Comparison of ENCODE assay signal across 8 cellular contexts in the genomic region with DNA sequence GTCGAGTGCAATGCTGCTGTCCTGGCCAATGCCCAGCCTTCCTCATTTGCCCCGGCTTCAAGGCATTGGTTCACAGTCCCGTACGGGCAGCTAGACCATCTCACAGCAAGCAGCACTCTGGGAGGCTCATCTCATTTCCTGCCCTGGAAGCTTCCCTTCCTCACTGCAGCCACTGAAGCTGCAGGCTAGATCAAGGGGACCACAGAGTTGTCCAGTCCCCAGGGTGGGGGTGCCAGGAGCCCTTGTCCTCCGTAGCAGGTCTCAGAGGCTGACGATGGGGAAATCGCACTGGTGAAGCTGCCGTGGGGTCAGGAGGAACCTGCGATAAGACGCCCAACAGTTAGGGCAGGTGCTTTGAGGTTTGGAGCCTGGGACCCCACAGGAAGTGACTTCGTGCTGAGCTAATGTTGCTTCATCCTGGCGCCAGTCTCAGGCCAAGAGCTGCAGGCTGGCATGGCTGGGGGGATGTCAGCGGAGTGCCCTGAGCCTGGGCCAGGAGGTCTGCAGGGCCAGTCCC. TPM values are rescaled to one million over a fixed set of nuclear protein-coding genes. Genes with fewer than 3 reads are reported as not detected.
DNase-seq lines count a peak whose midpoint lies in the region; ATAC-seq and TF ChIP-seq lines count a peak whose summit lies in the region.

TSS of gene SPNS3 (plus strand) at position 426 of the 517 bp plus-strand sequence. CDS start at position 454, 28 bp downstream.

- no peak within 1 kb of the TSS for H3K27ac Mint-ChIP-seq in osteocyte (ENCODE audit: unreplicated experiment)

- WGBS in psoas muscle, 3 donors: 45 to 48% (median 47%) methylated on average over 13 of the region's 13 CpGs

- intact Hi-C loops in psoas muscle (cut with DNase I): no loop called here

- H3K27me3 ChIP-seq in psoas muscle (ENCODE audit: insufficient read depth in 3 of 3, low read length in 2 of 3): no peaks in the 10 kb centered on the region

- no peak within 1 kb of the TSS for H3K4me3 Mint-ChIP-seq in osteocyte (ENCODE audit: unreplicated experiment)

- H3K36me3 Mint-ChIP-seq in osteocyte (ENCODE audit: unreplicated experiment): no peaks in the 10 kb centered on the region

- ATAC-seq in GM21381 (IDR thresholded peaks at IDR 0.05; ENCODE audit: unreplicated experiment) (no peak), HG03039 (IDR thresholded peaks at IDR 0.05; ENCODE audit: unreplicated experiment) (no peak), psoas muscle (no peak)

- no peaks in the 10 kb centered on the region for H3K4me1 Mint-ChIP-seq in osteocyte (ENCODE audit: unreplicated experiment)

- no peaks in the 10 kb centered on the region for H3K9me3 ChIP-seq in psoas muscle

- TF ChIP-seq CTCF in osteocyte (IDR thresholded peaks at IDR 0.05) (no peak), psoas muscle (IDR thresholded peaks at IDR 0.05) (no peak)

- DNase-seq in GF-D8 (lab: John Stamatoyannopoulos, UW): peak; percentile 93
- peak; percentile 27 for DNase-seq in OCI-M1 (lab: John Stamatoyannopoulos, UW)
- peak; percentile 13 for DNase-seq in activated T-helper 9 cell treated with anti-CD3 and anti-CD28 coated beads, Interleukin-2, amount 50 U/mL, for 16 hours (ENCODE audit: low read depth)
- peak; percentile 16 for DNase-seq in pons (ENCODE audit: low spot score)
- DNase-seq in osteocyte (ENCODE audit: extremely low spot score, unreplicated experiment): no peak
- no peak for DNase-seq in psoas muscle

- H3K27me3 Mint-ChIP-seq in osteocyte (ENCODE audit: unreplicated experiment): peaks cover 16% of the 10 kb centered on the region

- no peaks in the 10 kb centered on the region for H3K4me1 ChIP-seq in psoas muscle

- no peak within 1 kb of the TSS for H3K4me3 ChIP-seq in psoas muscle

- H3K9me3 Mint-ChIP-seq in osteocyte (ENCODE audit: unreplicated experiment): no peaks in the 10 kb centered on the region

- no peaks in the 10 kb centered on the region for H3K36me3 ChIP-seq in psoas muscle (ENCODE audit: insufficient read depth in 1 of 2, low read depth in 1 of 2)

- no peak within 1 kb of the TSS for H3K27ac ChIP-seq in psoas muscle

RNA-seq across cellular contexts. Expression of gene SPNS3, which starts in this region (rescaled TPM):
- total RNA-seq in osteocyte: not detected in 2 replicates
- not detected for total RNA-seq in psoas muscle
- under 1 TPM in 1 of 3 donors, not detected in 2; 0.09 TPM for polyA plus RNA-seq in psoas muscle

Comparison
In these comparisons a context has a peak if more than half of its experiments do, and no peak if none do; other contexts are left out.
1. DNase-seq: peak in GF-D8 (single experiment), OCI-M1 (single experiment), activated T-helper 9 cell treated with anti-CD3 and anti-CD28 coated beads, Interleukin-2, amount 50 U/mL, for 16 hours (single experiment) and pons (single experiment); none in osteocyte (single experiment) and psoas muscle (0 of 2).